In the genomic region with DNA sequence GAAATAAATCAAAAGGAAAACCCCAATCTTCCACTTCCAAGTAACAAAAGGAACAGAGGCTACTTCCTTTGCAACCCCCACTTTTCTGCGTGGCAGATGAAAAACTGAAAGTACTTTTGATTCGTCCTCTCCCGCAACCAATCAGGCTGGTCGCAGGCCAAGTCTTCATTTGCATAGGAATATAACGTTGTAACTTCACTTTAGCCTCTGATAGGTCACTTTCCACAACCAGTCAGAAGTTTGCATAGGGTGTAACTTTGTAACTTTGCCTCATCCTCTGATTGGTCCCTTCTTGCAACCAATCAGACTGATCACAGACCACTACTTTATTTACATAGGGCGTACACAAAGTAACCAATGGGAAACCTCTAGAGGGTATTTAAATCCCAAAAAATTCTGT, we compare ENCODE assay signal across 13 cellular contexts. TPM values are rescaled to one million over a fixed set of nuclear protein-coding genes. Genes with fewer than 3 reads are reported as not detected.
A peak's percentile ranks its signal among the peaks of the same experiment; 100 is the strongest.
DNase-seq lines count a peak whose midpoint lies in the region; ATAC-seq lines count a peak whose summit lies in the region.
"Had no signal": no experiment of that assay in that cellular context is flagged by ENCODE, and none has a peak within 500 bp of the region (broad histone marks: within the 10 kb centered on the region; RNA-seq: fewer than 3 reads in every experiment).

No MANE protein-coding gene starts in this region.

- peak; percentile 28 for DNase-seq in activated CD4-positive, alpha-beta T cell treated with anti-CD3 and anti-CD28 coated beads for 48 hours
- DNase-seq in activated CD4-positive, alpha-beta T cell treated with anti-CD3 and anti-CD28 coated beads for 1 hour, result no peak
- peak; percentile 9 for DNase-seq in EH (ENCODE audit: low read depth)
- peak; percentile 37 for DNase-seq in activated CD4-positive, CD25-positive, alpha-beta regulatory T cell treated with anti-CD3 and anti-CD28 coated beads, Interleukin-2, amount 50 U/mL, for 72 hours
- DNase-seq in iPS DF 19.7 (ENCODE audit: low read depth, low spot score), result peak; percentile 28
- no peak for DNase-seq in left colon
- no peak for DNase-seq in SIG-M5 (lab: John Stamatoyannopoulos, UW)
- DNase-seq: activated gamma-delta T cell, COR-L47, NCI-H2171, NCI-H82 had no signal

- ATAC-seq in left colon, result no peak
- no peak for ATAC-seq in HG03342 (IDR thresholded peaks at IDR 0.05; ENCODE audit: unreplicated experiment)
- ATAC-seq: A549 had no signal

- intact Hi-C loops in left colon (cut with DNase I, micrococcal nuclease), result no loop called here

RNA-seq across cellular contexts. Expression of a gene that starts 37.2 kb away (rescaled TPM):
- total RNA-seq in left colon, result 1 to 10 TPM; 7.8 to 8.3 TPM

RNA-seq across cellular contexts. Expression of a gene that starts 42.9 kb away (rescaled TPM):
- 1 to 10 TPM; 3.4 to 3.7 TPM for total RNA-seq in left colon

Comparison
In these comparisons a context has a peak if more than half of its experiments do, and no peak if none do; other contexts are left out.
1. DNase-seq: peak in activated CD4-positive, alpha-beta T cell treated with anti-CD3 and anti-CD28 coated beads for 48 hours (single experiment), EH (single experiment), activated CD4-positive, CD25-positive, alpha-beta regulatory T cell treated with anti-CD3 and anti-CD28 coated beads, Interleukin-2, amount 50 U/mL, for 72 hours (single experiment) and iPS DF 19.7 (single experiment); none in activated CD4-positive, alpha-beta T cell treated with anti-CD3 and anti-CD28 coated beads for 1 hour (single experiment), left colon (0 of 2) and SIG-M5 (single experiment).